In genomic region chr3:172591876-172592771, GRCh38 we compare ENCODE assay signal across 8 cellular contexts.
DNase-seq lines count a peak whose midpoint lies in the region; ATAC-seq and TF ChIP-seq lines count a peak whose summit lies in the region.

No MANE protein-coding gene starts in this region.

- H3K27me3 ChIP-seq in brain microvascular endothelial cell (replicated peaks) = no peaks in the 10 kb centered on the region

- peak; percentile 62 for DNase-seq in T-helper 9 cell
- DNase-seq in brain microvascular endothelial cell = peak; percentile 55
- peak; percentile 69 for DNase-seq in stimulated activated CD8-positive, alpha-beta memory T cell treated with anti-CD3 and anti-CD28 coated beads, Interleukin-4, amount 100 ng/mL, for 24 hours (ENCODE audit: low read depth)
- no peak for DNase-seq in NCI-H345 treated with DMSO at 0.1 percent for 48 hours (lab: John Stamatoyannopoulos, UW; ENCODE audit: unreplicated experiment)
- DNase-seq in EL = no peak
- no peak for DNase-seq in hypothalamus (lab: John Stamatoyannopoulos, UW)

- peak; percentile 74 for ATAC-seq in HG02970 (IDR thresholded peaks at IDR 0.05; ENCODE audit: low FRiP score, unreplicated experiment)

- TF ChIP-seq CTCF in brain microvascular endothelial cell (IDR thresholded peaks at IDR 0.05; ENCODE audit: low read depth, low read length, missing control alignments) = no peak

- in situ Hi-C loops in brain microvascular endothelial cell (cut with HindIII; ENCODE audit: low pct_ligation_motif_present, low sequenced_read_pairs) = no loop called here

- no peak overlapping the region for H3K27ac ChIP-seq in brain microvascular endothelial cell

- H3K36me3 ChIP-seq in brain microvascular endothelial cell (replicated peaks) = no peaks in the 10 kb centered on the region

- no peak overlapping the region for H3K4me3 ChIP-seq in brain microvascular endothelial cell (ENCODE audit: low read depth, low read length)

- peak; percentile 50 for TF ChIP-seq POLR2A in GM18526 (IDR thresholded peaks at IDR 0.05; ENCODE audit: extremely low read depth, insufficient read length)

Comparison
In these comparisons a context has a peak if more than half of its experiments do, and no peak if none do; other contexts are left out.
1. DNase-seq: peak in T-helper 9 cell (single experiment), brain microvascular endothelial cell (single experiment) and stimulated activated CD8-positive, alpha-beta memory T cell treated with anti-CD3 and anti-CD28 coated beads, Interleukin-4, amount 100 ng/mL, for 24 hours (single experiment); none in NCI-H345 treated with DMSO at 0.1 percent for 48 hours (single experiment), EL (single experiment) and hypothalamus (0 of 51).